Comparison of ENCODE assay signal across 16 cellular contexts in genomic region chr5:6873359-6873758, GRCh38.
DNase-seq lines count a peak whose midpoint lies in the region; ATAC-seq, FAIRE-seq and TF ChIP-seq lines count a peak whose summit lies in the region.
"Had no signal": no experiment of that assay in that cellular context is flagged by ENCODE, and none has a peak within 500 bp of the region (broad histone marks: within the 10 kb centered on the region; RNA-seq: fewer than 3 reads in every experiment).

No MANE protein-coding gene starts in this region.

- no peak for FAIRE-seq in small intestine (lab: Jason Lieb, UNC)
- no peak for FAIRE-seq in kidney (lab: Jason Lieb, UNC)
- FAIRE-seq: A204.1, D721Med, GM19239 had no signal

- no peak overlapping the region for H3K4me3 ChIP-seq in coronary artery
- no peak overlapping the region for H3K4me3 ChIP-seq in right lobe of liver
- H3K4me3 ChIP-seq in small intestine (ENCODE audit: low read depth in 1 of 2, low read length in 2 of 2), result no peak overlapping the region
- H3K4me3 ChIP-seq in kidney (ENCODE audit: low read length in 2 of 2), result no peak overlapping the region

- no peaks in the 10 kb centered on the region for H3K27me3 ChIP-seq in right lobe of liver
- H3K27me3 ChIP-seq in small intestine (ENCODE audit: control insufficient read depth in 2 of 2, insufficient read depth in 2 of 2, low read length in 2 of 2), result no peaks in the 10 kb centered on the region

- peak; percentile 40 to 68 (median 65) for ATAC-seq in right lobe of liver

- peak; percentile 67 for DNase-seq in NCI-H748 (lab: John Stamatoyannopoulos, UW; ENCODE audit: unreplicated experiment)
- peak; percentile 4 for DNase-seq in coronary artery (ENCODE audit: low spot score)
- DNase-seq in right lobe of liver, result no peak
- no peak for DNase-seq in NCI-H526 treated with DMSO at 0.1 percent for 48 hours (lab: John Stamatoyannopoulos, UW)
- no peak for DNase-seq in small intestine
- no peak for DNase-seq in H4 (ENCODE audit: low spot score)
- DNase-seq in kidney, result no peak
- DNase-seq: CD4-positive, alpha-beta memory T cell; DMS153; GF-D8; H7; IMR-90 had no signal

- TF ChIP-seq POLR2A in right lobe of liver (IDR thresholded peaks at IDR 0.05), result no peak

- H3K4me1 ChIP-seq in right lobe of liver, result peaks cover 0 to 10% (median 5%) of the 10 kb centered on the region in 4 donors
- no peaks in the 10 kb centered on the region for H3K4me1 ChIP-seq in small intestine (ENCODE audit: control insufficient read depth in 2 of 2, insufficient read depth in 1 of 2, low read depth in 1 of 2, low read length in 1 of 2)
- H3K4me1 ChIP-seq in kidney (ENCODE audit: control insufficient read depth in 1 of 2, insufficient read depth in 1 of 2, low read depth in 1 of 2, low read length in 2 of 2), result no peaks in the 10 kb centered on the region

- no peaks in the 10 kb centered on the region for H3K36me3 ChIP-seq in right lobe of liver
- no peaks in the 10 kb centered on the region for H3K36me3 ChIP-seq in small intestine (ENCODE audit: control insufficient read depth in 2 of 2, insufficient read depth in 2 of 2, low read length in 2 of 2)
- no peaks in the 10 kb centered on the region for H3K36me3 ChIP-seq in kidney (ENCODE audit: control insufficient read depth in 1 of 2, insufficient read depth in 2 of 2, low read length in 2 of 2)

- no peaks in the 10 kb centered on the region for H3K9me3 ChIP-seq in right lobe of liver
- no peaks in the 10 kb centered on the region for H3K9me3 ChIP-seq in small intestine (ENCODE audit: control insufficient read depth, low read depth)
- no peaks in the 10 kb centered on the region for H3K9me3 ChIP-seq in kidney (ENCODE audit: control insufficient read depth in 1 of 2, low read length in 2 of 2)

- H3K9ac ChIP-seq in kidney (ENCODE audit: low read length in 2 of 2), result no peak overlapping the region

- no peak for TF ChIP-seq CTCF in coronary artery (IDR thresholded peaks at IDR 0.05)
- TF ChIP-seq CTCF in right lobe of liver (IDR thresholded peaks at IDR 0.05), result no peak
- no peak for TF ChIP-seq CTCF in kidney (IDR thresholded peaks at IDR 0.05; ENCODE audit: borderline replicate concordance, extremely low read depth, insufficient read depth)

- 26% methylated on average over 3 of the region's 3 CpGs for WGBS in right lobe of liver (ENCODE audit: insufficient coverage, low coverage, low lambda C conversion rate, missing lambda C conversion rate)
- 42 to 66% (median 61%) methylated on average over 3 of the region's 3 CpGs for WGBS in small intestine, 3 donors

- H3K27ac ChIP-seq in coronary artery, result no peak overlapping the region
- H3K27ac ChIP-seq in right lobe of liver, result peak overlapping the region in 2 of 3 donors; percentile 50 to 62
- H3K27ac ChIP-seq in small intestine (ENCODE audit: low read depth in 1 of 2, low read length in 1 of 2), result no peak overlapping the region
- no peak overlapping the region for H3K27ac ChIP-seq in kidney (ENCODE audit: low read depth in 2 of 2, low read length in 2 of 2)
- H3K27ac ChIP-seq: C4-2B had no signal

- intact Hi-C loops in right lobe of liver (cut with DNase I) (no loop called here), kidney (cut with DNase I) (no loop called here)

Comparison
In these comparisons a context has a peak if more than half of its experiments do, and no peak if none do; other contexts are left out.
1. DNase-seq: peak in NCI-H748 (single experiment) and coronary artery (single experiment); none in right lobe of liver (0 of 3), NCI-H526 treated with DMSO at 0.1 percent for 48 hours (single experiment), small intestine (single experiment), H4 (single experiment) and kidney (single experiment).
2. H3K27ac ChIP-seq: peak in right lobe of liver (2 of 3); none in coronary artery (0 of 2), small intestine (0 of 2) and kidney (0 of 2).